In genomic region chr10:100562806-100563293, GRCh38 we compare ENCODE assay signal across 9 cellular contexts. TPM values are rescaled to one million over a fixed set of nuclear protein-coding genes. Genes with fewer than 3 reads are reported as not detected.
A peak's percentile ranks its signal among the peaks of the same experiment; 100 is the strongest.
DNase-seq lines count a peak whose midpoint lies in the region; ATAC-seq and TF ChIP-seq lines count a peak whose summit lies in the region.
"Had no signal": no experiment of that assay in that cellular context is flagged by ENCODE, and none has a peak within 500 bp of the region (broad histone marks: within the 10 kb centered on the region; RNA-seq: fewer than 3 reads in every experiment).

No MANE protein-coding gene starts in this region.

- no TSS peak for BruUV-seq in OCI-LY7 (replicated peaks; lab: Mats Ljungman, UMichigan)

- peaks cover 17 to 47% (median 25%) of the 10 kb centered on the region in 5 donors for H3K27me3 Mint-ChIP-seq in naive thymus-derived CD4-positive, alpha-beta T cell

- peak; percentile 44 for DNase-seq in AG10803 (ENCODE audit: low read depth)
- DNase-seq in GM06990 (ENCODE audit: extremely low read depth, insufficient read length), result peak; percentile 9
- no peak for DNase-seq in OCI-LY7 (ENCODE audit: low spot score)
- peak; percentile 50 for DNase-seq in dermis blood vessel endothelial cell
- DNase-seq in naive thymus-derived CD4-positive, alpha-beta T cell, result peak in 6 of 9 donors; percentile 8 to 26 (median 20)

- peak overlapping the region in 3 of 9 donors; percentile 13 to 65 (median 20) for H3K27ac Mint-ChIP-seq in naive thymus-derived CD4-positive, alpha-beta T cell

- ATAC-seq in naive thymus-derived CD4-positive, alpha-beta T cell, result no peak
- ATAC-seq in HG02763 (IDR thresholded peaks at IDR 0.05; ENCODE audit: unreplicated experiment) (no peak), HG03039 (IDR thresholded peaks at IDR 0.05; ENCODE audit: unreplicated experiment) (no peak), GM18502 (IDR thresholded peaks at IDR 0.05; ENCODE audit: poor library complexity, unreplicated experiment) (no peak)

- H4K20me1 ChIP-seq in OCI-LY7 (ENCODE audit: insufficient read depth, low read length), result no peaks in the 10 kb centered on the region

- TF ChIP-seq CTCF in AG10803 (conservative IDR thresholded peaks at IDR 0.05; ENCODE audit: low read length), result peak; percentile 51
- peak; percentile 23 for TF ChIP-seq CTCF in GM06990 (IDR thresholded peaks at IDR 0.05; ENCODE audit: insufficient read depth, low read length, poor library complexity, severe bottlenecking)
- TF ChIP-seq CTCF in OCI-LY7 (conservative IDR thresholded peaks at IDR 0.05; ENCODE audit: low read length), result 0 out of 2 replicates have a peak, but pooled peaks have one; percentile 16

- no peak overlapping the region for H3K27ac ChIP-seq in OCI-LY7 (ENCODE audit: low read depth, low read length, poor library complexity, severe bottlenecking)
- no peak overlapping the region for H3K27ac ChIP-seq in naive thymus-derived CD4-positive, alpha-beta T cell (ENCODE audit: low read depth, low read length)

- no peaks in the 10 kb centered on the region; the same call in 1 of the 2 replicates for H3K36me3 ChIP-seq in GM06990 (ENCODE audit: control insufficient read depth, insufficient read depth, low read length)
- H3K36me3 ChIP-seq in OCI-LY7 (ENCODE audit: insufficient read depth, low read length), result no peaks in the 10 kb centered on the region; the same call in 1 of the 2 replicates
- H3K36me3 ChIP-seq in naive thymus-derived CD4-positive, alpha-beta T cell (ENCODE audit: control insufficient read depth in 2 of 3, insufficient read depth in 3 of 3, low read length in 3 of 3), result no peaks in the 10 kb centered on the region

- no peak overlapping the region for H3K4me2 ChIP-seq in OCI-LY7 (ENCODE audit: low read length)

- H2AFZ ChIP-seq in OCI-LY7 (ENCODE audit: low read length), result no peak overlapping the region

- H3K79me2 ChIP-seq in OCI-LY7 (ENCODE audit: insufficient read depth, low read depth, low read length), result no peaks in the 10 kb centered on the region

- H3K4me3 ChIP-seq in AG10803 (ENCODE audit: low read length), result no peak overlapping the region
- no peak overlapping the region for H3K4me3 ChIP-seq in GM06990 (replicated peaks; ENCODE audit: low read depth, low read length)
- H3K4me3 ChIP-seq in OCI-LY7 (ENCODE audit: low read depth, low read length, poor library complexity, severe bottlenecking), result no peak overlapping the region
- H3K4me3 ChIP-seq in naive thymus-derived CD4-positive, alpha-beta T cell (ENCODE audit: low read length), result no peak overlapping the region
- H3K4me3 ChIP-seq: lung had no signal

- no peaks in the 10 kb centered on the region for H3K4me1 ChIP-seq in OCI-LY7 (ENCODE audit: insufficient read depth, low read length, poor library complexity, severe bottlenecking)
- peaks cover 5 to 7% of the 10 kb centered on the region in 2 donors for H3K4me1 ChIP-seq in naive thymus-derived CD4-positive, alpha-beta T cell (ENCODE audit: control insufficient read depth in 2 of 2, insufficient read depth in 2 of 2, low read length in 2 of 2)

- CTCF ChIA-PET in OCI-LY7 (lab: Charles Lee; ENCODE audit: unreplicated experiment), result interaction anchor here (0.6 kb wide), 1 partner anchor 548 kb away, joined by 3 read pairs; no protein-coding TSS in a partner anchor
- CTCF ChIA-PET in naive thymus-derived CD4-positive, alpha-beta T cell (lab: Charles Lee), result interaction anchor here (1.0 to 1.7 kb wide), 6 partner anchors 178 to 579 kb away, joined by 3 to 6 read pairs (median 4); no protein-coding TSS in a partner anchor

- H3K9me3 Mint-ChIP-seq in naive thymus-derived CD4-positive, alpha-beta T cell, result peaks cover 0 to 4% (median 0%) of the 10 kb centered on the region in 11 donors

- H3K4me1 Mint-ChIP-seq in naive thymus-derived CD4-positive, alpha-beta T cell, result peaks cover 0 to 28% (median 11%) of the 10 kb centered on the region in 7 donors

- H3K9me3 ChIP-seq in OCI-LY7 (ENCODE audit: low read length), result no peaks in the 10 kb centered on the region
- no peaks in the 10 kb centered on the region for H3K9me3 ChIP-seq in naive thymus-derived CD4-positive, alpha-beta T cell (ENCODE audit: control insufficient read depth in 2 of 3, low read length in 3 of 3)

- POLR2A ChIA-PET in OCI-LY7 (lab: Charles Lee), result no interaction called here
- POLR2A ChIA-PET in naive thymus-derived CD4-positive, alpha-beta T cell (lab: Charles Lee), result no interaction called here

- H3K27me3 ChIP-seq in GM06990 (replicated peaks; ENCODE audit: control insufficient read depth, insufficient read depth, low read length), result no peaks in the 10 kb centered on the region
- H3K27me3 ChIP-seq in naive thymus-derived CD4-positive, alpha-beta T cell (ENCODE audit: control insufficient read depth in 2 of 2, insufficient read depth in 2 of 2, low read length in 2 of 2), result no peaks in the 10 kb centered on the region

- intact Hi-C loops in OCI-LY7 (cut with micrococcal nuclease; ENCODE audit: unreplicated experiment), result loop anchor here (10.0 kb wide), 1 partner anchor 312 kb away; no protein-coding TSS in a partner anchor
- intact Hi-C loops in naive thymus-derived CD4-positive, alpha-beta T cell (cut with micrococcal nuclease), result loop anchor here (1.0 to 10.0 kb wide), 11 partner anchors 112 to 504 kb away; partner anchors contain the start of genes LZTS2 (in 1 of the 2) and SLF2 (in 1 of the 2)

- peaks cover 0 to 9% (median 8%) of the 10 kb centered on the region in 5 donors for H3K36me3 Mint-ChIP-seq in naive thymus-derived CD4-positive, alpha-beta T cell

- no peaks in the 10 kb centered on the region for H3K9me2 ChIP-seq in OCI-LY7 (ENCODE audit: insufficient read depth, low read length)

- peak overlapping the region; percentile 31 to 78 (median 70) for H3K4me3 Mint-ChIP-seq in naive thymus-derived CD4-positive, alpha-beta T cell

RNA-seq across cellular contexts. Expression of gene HIF1AN, which starts 27.1 kb away (rescaled TPM):
- 9.1 and 10.6 TPM in 2 replicates for total RNA-seq in OCI-LY7 (2014; rRNA removed; shearing (Covaris generic))
- total RNA-seq in OCI-LY7 (2022), result 44.6 and 46.2 TPM in 2 replicates
- 7.5 and 10.4 TPM in 2 replicates for total RNA-seq in dermis blood vessel endothelial cell
- 10 to 100 TPM; 43.3 to 74.9 (median 54.8) TPM for total RNA-seq in naive thymus-derived CD4-positive, alpha-beta T cell
- polyA plus RNA-seq in naive thymus-derived CD4-positive, alpha-beta T cell, result 10 to 100 TPM; 24.0 to 28.8 TPM

RNA-seq across cellular contexts. Expression of gene NDUFB8, which starts 33.2 kb away (rescaled TPM):
- 288 and 374 TPM in 2 replicates for total RNA-seq in OCI-LY7 (2014; rRNA removed; shearing (Covaris generic))
- 209 TPM in 2 replicates for total RNA-seq in OCI-LY7 (2022)
- 113 and 116 TPM in 2 replicates for total RNA-seq in dermis blood vessel endothelial cell
- 100 to 1,000 TPM; 137 to 304 (median 142) TPM for total RNA-seq in naive thymus-derived CD4-positive, alpha-beta T cell
- polyA plus RNA-seq in naive thymus-derived CD4-positive, alpha-beta T cell, result 100 to 1,000 TPM; 390 to 554 TPM

RNA-seq across cellular contexts. Expression of gene SEC31B, which starts 43.2 kb away (rescaled TPM):
- 12.5 and 16.4 TPM in 2 replicates for total RNA-seq in OCI-LY7 (2014; rRNA removed; shearing (Covaris generic))
- 21.3 and 26.0 TPM in 2 replicates for total RNA-seq in OCI-LY7 (2022)
- total RNA-seq in dermis blood vessel endothelial cell, result 1.2 and 5.3 TPM in 2 replicates
- 100 to 1,000 TPM in 1 of 5 experiments, 10 to 100 TPM in 4; 61.7 to 295 (median 65.1) TPM for total RNA-seq in naive thymus-derived CD4-positive, alpha-beta T cell
- polyA plus RNA-seq in naive thymus-derived CD4-positive, alpha-beta T cell, result 1 to 10 TPM; 1.1 to 1.8 TPM
